1 cellular context compared by ENCODE assay signal in the genomic region with DNA sequence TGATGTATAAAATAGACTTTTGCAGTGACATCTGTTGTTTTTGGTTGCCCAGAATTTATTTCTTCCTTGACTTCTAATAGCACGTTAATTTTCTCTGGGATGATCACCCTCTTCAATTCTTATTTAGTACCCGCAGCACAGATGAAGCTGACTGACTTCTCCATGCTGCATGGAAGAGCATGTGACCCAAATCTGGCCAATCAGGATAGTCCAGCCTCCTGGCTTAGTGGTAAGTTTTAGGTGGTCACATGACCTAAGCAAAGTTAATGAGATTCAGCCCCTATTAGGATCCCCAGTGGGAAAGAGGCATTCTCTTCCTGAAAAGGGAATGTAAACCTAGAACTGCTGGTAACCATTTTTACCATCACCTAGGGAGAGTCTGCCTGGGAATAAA.
TF ChIP-seq lines count a peak whose summit lies in the region.

No MANE protein-coding gene starts in this region.

TF ChIP-seq in K562, 482 proteins besides CTCF, POLR2A, EP300 and RAD21 (continued from another document):
- TF ChIP-seq, protein P1, sequence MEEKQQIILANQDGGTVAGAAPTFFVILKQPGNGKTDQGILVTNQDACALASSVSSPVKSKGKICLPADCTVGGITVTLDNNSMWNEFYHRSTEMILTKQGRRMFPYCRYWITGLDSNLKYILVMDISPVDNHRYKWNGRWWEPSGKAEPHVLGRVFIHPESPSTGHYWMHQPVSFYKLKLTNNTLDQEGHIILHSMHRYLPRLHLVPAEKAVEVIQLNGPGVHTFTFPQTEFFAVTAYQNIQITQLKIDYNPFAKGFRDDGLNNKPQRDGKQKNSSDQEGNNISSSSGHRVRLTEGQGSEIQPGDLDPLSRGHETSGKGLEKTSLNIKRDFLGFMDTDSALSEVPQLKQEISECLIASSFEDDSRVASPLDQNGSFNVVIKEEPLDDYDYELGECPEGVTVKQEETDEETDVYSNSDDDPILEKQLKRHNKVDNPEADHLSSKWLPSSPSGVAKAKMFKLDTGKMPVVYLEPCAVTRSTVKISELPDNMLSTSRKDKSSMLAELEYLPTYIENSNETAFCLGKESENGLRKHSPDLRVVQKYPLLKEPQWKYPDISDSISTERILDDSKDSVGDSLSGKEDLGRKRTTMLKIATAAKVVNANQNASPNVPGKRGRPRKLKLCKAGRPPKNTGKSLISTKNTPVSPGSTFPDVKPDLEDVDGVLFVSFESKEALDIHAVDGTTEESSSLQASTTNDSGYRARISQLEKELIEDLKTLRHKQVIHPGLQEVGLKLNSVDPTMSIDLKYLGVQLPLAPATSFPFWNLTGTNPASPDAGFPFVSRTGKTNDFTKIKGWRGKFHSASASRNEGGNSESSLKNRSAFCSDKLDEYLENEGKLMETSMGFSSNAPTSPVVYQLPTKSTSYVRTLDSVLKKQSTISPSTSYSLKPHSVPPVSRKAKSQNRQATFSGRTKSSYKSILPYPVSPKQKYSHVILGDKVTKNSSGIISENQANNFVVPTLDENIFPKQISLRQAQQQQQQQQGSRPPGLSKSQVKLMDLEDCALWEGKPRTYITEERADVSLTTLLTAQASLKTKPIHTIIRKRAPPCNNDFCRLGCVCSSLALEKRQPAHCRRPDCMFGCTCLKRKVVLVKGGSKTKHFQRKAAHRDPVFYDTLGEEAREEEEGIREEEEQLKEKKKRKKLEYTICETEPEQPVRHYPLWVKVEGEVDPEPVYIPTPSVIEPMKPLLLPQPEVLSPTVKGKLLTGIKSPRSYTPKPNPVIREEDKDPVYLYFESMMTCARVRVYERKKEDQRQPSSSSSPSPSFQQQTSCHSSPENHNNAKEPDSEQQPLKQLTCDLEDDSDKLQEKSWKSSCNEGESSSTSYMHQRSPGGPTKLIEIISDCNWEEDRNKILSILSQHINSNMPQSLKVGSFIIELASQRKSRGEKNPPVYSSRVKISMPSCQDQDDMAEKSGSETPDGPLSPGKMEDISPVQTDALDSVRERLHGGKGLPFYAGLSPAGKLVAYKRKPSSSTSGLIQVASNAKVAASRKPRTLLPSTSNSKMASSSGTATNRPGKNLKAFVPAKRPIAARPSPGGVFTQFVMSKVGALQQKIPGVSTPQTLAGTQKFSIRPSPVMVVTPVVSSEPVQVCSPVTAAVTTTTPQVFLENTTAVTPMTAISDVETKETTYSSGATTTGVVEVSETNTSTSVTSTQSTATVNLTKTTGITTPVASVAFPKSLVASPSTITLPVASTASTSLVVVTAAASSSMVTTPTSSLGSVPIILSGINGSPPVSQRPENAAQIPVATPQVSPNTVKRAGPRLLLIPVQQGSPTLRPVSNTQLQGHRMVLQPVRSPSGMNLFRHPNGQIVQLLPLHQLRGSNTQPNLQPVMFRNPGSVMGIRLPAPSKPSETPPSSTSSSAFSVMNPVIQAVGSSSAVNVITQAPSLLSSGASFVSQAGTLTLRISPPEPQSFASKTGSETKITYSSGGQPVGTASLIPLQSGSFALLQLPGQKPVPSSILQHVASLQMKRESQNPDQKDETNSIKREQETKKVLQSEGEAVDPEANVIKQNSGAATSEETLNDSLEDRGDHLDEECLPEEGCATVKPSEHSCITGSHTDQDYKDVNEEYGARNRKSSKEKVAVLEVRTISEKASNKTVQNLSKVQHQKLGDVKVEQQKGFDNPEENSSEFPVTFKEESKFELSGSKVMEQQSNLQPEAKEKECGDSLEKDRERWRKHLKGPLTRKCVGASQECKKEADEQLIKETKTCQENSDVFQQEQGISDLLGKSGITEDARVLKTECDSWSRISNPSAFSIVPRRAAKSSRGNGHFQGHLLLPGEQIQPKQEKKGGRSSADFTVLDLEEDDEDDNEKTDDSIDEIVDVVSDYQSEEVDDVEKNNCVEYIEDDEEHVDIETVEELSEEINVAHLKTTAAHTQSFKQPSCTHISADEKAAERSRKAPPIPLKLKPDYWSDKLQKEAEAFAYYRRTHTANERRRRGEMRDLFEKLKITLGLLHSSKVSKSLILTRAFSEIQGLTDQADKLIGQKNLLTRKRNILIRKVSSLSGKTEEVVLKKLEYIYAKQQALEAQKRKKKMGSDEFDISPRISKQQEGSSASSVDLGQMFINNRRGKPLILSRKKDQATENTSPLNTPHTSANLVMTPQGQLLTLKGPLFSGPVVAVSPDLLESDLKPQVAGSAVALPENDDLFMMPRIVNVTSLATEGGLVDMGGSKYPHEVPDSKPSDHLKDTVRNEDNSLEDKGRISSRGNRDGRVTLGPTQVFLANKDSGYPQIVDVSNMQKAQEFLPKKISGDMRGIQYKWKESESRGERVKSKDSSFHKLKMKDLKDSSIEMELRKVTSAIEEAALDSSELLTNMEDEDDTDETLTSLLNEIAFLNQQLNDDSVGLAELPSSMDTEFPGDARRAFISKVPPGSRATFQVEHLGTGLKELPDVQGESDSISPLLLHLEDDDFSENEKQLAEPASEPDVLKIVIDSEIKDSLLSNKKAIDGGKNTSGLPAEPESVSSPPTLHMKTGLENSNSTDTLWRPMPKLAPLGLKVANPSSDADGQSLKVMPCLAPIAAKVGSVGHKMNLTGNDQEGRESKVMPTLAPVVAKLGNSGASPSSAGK (IDR thresholded peaks at IDR 0.05) = peak; percentile 69
- TF ChIP-seq MAZ (CRISPR knock-in tag; conservative IDR thresholded peaks at IDR 0.05 in 1 of 2, IDR thresholded peaks at IDR 0.05 in 1 of 2) (no peak), ETV6 (IDR thresholded peaks at IDR 0.05; ENCODE audit: borderline replicate concordance in 1 of 2, low read depth in 2 of 2, low read length in 1 of 2) (no peak), ETV6 (CRISPR knock-in tag; IDR thresholded peaks at IDR 0.05; ENCODE audit: borderline replicate concordance) (no peak), RBM14 (IDR thresholded peaks at IDR 0.05; ENCODE audit: borderline replicate concordance, insufficient read depth, low read depth, low read length) (no peak), TCFL5 (CRISPR knock-in tag; conservative IDR thresholded peaks at IDR 0.05) (no peak), MBD2 (IDR thresholded peaks at IDR 0.05; ENCODE audit: borderline replicate concordance, low read depth) (no peak), TOE1 (IDR thresholded peaks at IDR 0.05; ENCODE audit: borderline replicate concordance) (peak; percentile 86), TOE1 (CRISPR knock-in tag; IDR thresholded peaks at IDR 0.05; ENCODE audit: borderline replicate concordance, low read depth) (no peak), CXXC5 (CRISPR knock-in tag; IDR thresholded peaks at IDR 0.05) (no peak), FOXJ2 (tag; IDR thresholded peaks at IDR 0.05) (no peak), ETV5 (CRISPR knock-in tag; IDR thresholded peaks at IDR 0.05; ENCODE audit: low read depth) (no peak), ZNF589 (CRISPR knock-in tag; IDR thresholded peaks at IDR 0.05; ENCODE audit: low read depth) (no peak), ZZZ3 (IDR thresholded peaks at IDR 0.05) (no peak), ZNF77 (CRISPR knock-in tag; IDR thresholded peaks at IDR 0.05) (no peak)
- TF ChIP-seq, protein P2, sequence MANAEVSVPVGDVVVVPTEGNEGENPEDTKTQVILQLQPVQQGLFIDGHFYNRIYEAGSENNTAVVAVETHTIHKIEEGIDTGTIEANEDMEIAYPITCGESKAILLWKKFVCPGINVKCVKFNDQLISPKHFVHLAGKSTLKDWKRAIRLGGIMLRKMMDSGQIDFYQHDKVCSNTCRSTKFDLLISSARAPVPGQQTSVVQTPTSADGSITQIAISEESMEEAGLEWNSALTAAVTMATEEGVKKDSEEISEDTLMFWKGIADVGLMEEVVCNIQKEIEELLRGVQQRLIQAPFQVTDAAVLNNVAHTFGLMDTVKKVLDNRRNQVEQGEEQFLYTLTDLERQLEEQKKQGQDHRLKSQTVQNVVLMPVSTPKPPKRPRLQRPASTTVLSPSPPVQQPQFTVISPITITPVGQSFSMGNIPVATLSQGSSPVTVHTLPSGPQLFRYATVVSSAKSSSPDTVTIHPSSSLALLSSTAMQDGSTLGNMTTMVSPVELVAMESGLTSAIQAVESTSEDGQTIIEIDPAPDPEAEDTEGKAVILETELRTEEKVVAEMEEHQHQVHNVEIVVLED (CRISPR knock-in tag; IDR thresholded peaks at IDR 0.05) = no peak
- TF ChIP-seq, protein P3, sequence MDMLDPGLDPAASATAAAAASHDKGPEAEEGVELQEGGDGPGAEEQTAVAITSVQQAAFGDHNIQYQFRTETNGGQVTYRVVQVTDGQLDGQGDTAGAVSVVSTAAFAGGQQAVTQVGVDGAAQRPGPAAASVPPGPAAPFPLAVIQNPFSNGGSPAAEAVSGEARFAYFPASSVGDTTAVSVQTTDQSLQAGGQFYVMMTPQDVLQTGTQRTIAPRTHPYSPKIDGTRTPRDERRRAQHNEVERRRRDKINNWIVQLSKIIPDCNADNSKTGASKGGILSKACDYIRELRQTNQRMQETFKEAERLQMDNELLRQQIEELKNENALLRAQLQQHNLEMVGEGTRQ (CRISPR knock-in tag; IDR thresholded peaks at IDR 0.05) = peak; percentile 88
